In genomic region chr13:94813920-94814500, GRCh38 we compare ENCODE assay signal across 15 cellular contexts.
DNase-seq lines count a peak whose midpoint lies in the region; ATAC-seq and TF ChIP-seq lines count a peak whose summit lies in the region.
"Had no signal": no experiment of that assay in that cellular context is flagged by ENCODE, and none has a peak within 500 bp of the region (broad histone marks: within the 10 kb centered on the region; RNA-seq: fewer than 3 reads in every experiment).

No MANE protein-coding gene starts in this region.

- no peaks in the 10 kb centered on the region for H3K79me1 ChIP-seq in neuronal stem cell (ENCODE audit: low read depth, low read length)

- H2BK5ac ChIP-seq in neuronal stem cell (ENCODE audit: low read length): no peak overlapping the region

- H4K91ac ChIP-seq in neuronal stem cell (ENCODE audit: low read depth, low read length, poor library complexity): no peak overlapping the region

- no peak overlapping the region for H3K4me3 Mint-ChIP-seq in HFFc6
- H3K4me3 Mint-ChIP-seq: brain had no signal

- H3K9me3 ChIP-seq in neuronal stem cell (replicated peaks in 1 of 2; ENCODE audit: control insufficient read depth in 2 of 2, insufficient read depth in 1 of 2, low read depth in 1 of 2, low read length in 2 of 2) (peaks cover 0 to 1% of the 10 kb centered on the region in 2 donors), PC-9 (ENCODE audit: insufficient read depth, low read depth) (no peaks in the 10 kb centered on the region)
- H3K9me3 ChIP-seq: sigmoid colon, tibial nerve had no signal

- WGBS in neuronal stem cell (ENCODE audit: extremely low coverage in 2 of 2, insufficient read length in 2 of 2, insufficient replicate concordance in 1 of 2), 2 donors: no CpG with 5 or more reads among the region's 4 CpGs

- H3K4me1 ChIP-seq in neuronal stem cell (ENCODE audit: control insufficient read depth in 2 of 2, insufficient read depth in 1 of 2, low read depth in 1 of 2, low read length in 2 of 2) (peaks cover 2 to 4% of the 10 kb centered on the region in 2 donors), PC-9 (replicated peaks; ENCODE audit: insufficient read depth) (no peaks in the 10 kb centered on the region)
- H3K4me1 ChIP-seq: sigmoid colon, tibial nerve had no signal

- H3K79me2 ChIP-seq in PC-9 (ENCODE audit: low read depth): no peaks in the 10 kb centered on the region

- H3K14ac ChIP-seq in neuronal stem cell (ENCODE audit: low read length): no peak overlapping the region

- H3K27ac Mint-ChIP-seq in HFFc6: no peak overlapping the region
- H3K27ac Mint-ChIP-seq: brain had no signal

- POLR2A ChIA-PET in PC-9 (lab: Charles Lee; ENCODE audit: unreplicated experiment): no interaction called here

- peaks cover 2% of the 10 kb centered on the region for H3K27me3 Mint-ChIP-seq in HFFc6 (ENCODE audit: insufficient read depth)

- H3K4me1 Mint-ChIP-seq in HFFc6 (ENCODE audit: low read depth): no peaks in the 10 kb centered on the region
- H3K4me1 Mint-ChIP-seq: brain had no signal

- H3K4me3 ChIP-seq in neuronal stem cell (ENCODE audit: low read length in 2 of 2) (no peak overlapping the region), PC-9 (no peak overlapping the region)
- H3K4me3 ChIP-seq: sigmoid colon, tibial nerve had no signal

- no peak overlapping the region for H3K9ac ChIP-seq in neuronal stem cell (ENCODE audit: low read depth, low read length, poor library complexity)

- no peak overlapping the region for H4K8ac ChIP-seq in neuronal stem cell (ENCODE audit: low read depth, low read length)

- no peaks in the 10 kb centered on the region for H4K20me1 ChIP-seq in PC-9 (ENCODE audit: insufficient read depth)

- H2AFZ ChIP-seq in neuronal stem cell (ENCODE audit: low read length) (peak overlapping the region; percentile 12), PC-9 (no peak overlapping the region)

- H2AK5ac ChIP-seq in neuronal stem cell (ENCODE audit: low read depth, low read length): no peak overlapping the region

- H3K36me3 ChIP-seq in neuronal stem cell (replicated peaks in 1 of 2; ENCODE audit: control insufficient read depth in 2 of 2, insufficient read depth in 2 of 2, low read length in 2 of 2) (no peaks in the 10 kb centered on the region), PC-9 (ENCODE audit: low read depth) (no peaks in the 10 kb centered on the region)
- H3K36me3 ChIP-seq: sigmoid colon, tibial nerve had no signal

- no peaks in the 10 kb centered on the region for H3K36me3 Mint-ChIP-seq in HFFc6 (ENCODE audit: low read depth)
- H3K36me3 Mint-ChIP-seq: brain had no signal

- ATAC-seq in HG02571 (IDR thresholded peaks at IDR 0.05; ENCODE audit: unreplicated experiment) (peak; percentile 93), HG03354 (IDR thresholded peaks at IDR 0.05; ENCODE audit: poor library complexity, severe bottlenecking, unreplicated experiment) (peak; percentile 95)
- ATAC-seq: HepG2 had no signal

- no peak overlapping the region for H2BK12ac ChIP-seq in neuronal stem cell (ENCODE audit: low read length)

- intact Hi-C loops in PC-9 (cut with micrococcal nuclease; ENCODE audit: unreplicated experiment): no loop called here

- CTCF ChIA-PET in PC-9 (lab: Charles Lee): no interaction called here

- no peaks in the 10 kb centered on the region for H3K27me3 ChIP-seq in neuronal stem cell (ENCODE audit: control insufficient read depth in 3 of 3, insufficient read depth in 3 of 3, low read depth in 1 of 3, low read length in 3 of 3)
- H3K27me3 ChIP-seq in PC-9 (ENCODE audit: insufficient read depth, low read depth): peaks cover 54% of the 10 kb centered on the region
- H3K27me3 ChIP-seq: sigmoid colon, tibial nerve had no signal

- no peak overlapping the region for H3K23ac ChIP-seq in neuronal stem cell (ENCODE audit: low read depth, low read length, poor library complexity)

- DNase-seq in DMS53 (lab: John Stamatoyannopoulos, UW) (peak; percentile 46), DMS53 treated with DMSO at 0.1 percent for 48 hours (lab: John Stamatoyannopoulos, UW; ENCODE audit: unreplicated experiment) (no peak), neuronal stem cell (ENCODE audit: low spot score) (no peak), PC-9 (no peak), HFFc6 (no peak), NCI-H2196 (lab: John Stamatoyannopoulos, UW; ENCODE audit: unreplicated experiment) (no peak)
- DNase-seq: 8988T, DND-41, NCI-H1930, sigmoid colon had no signal

- no TSS peak for BruUV-seq in PC-9 (replicated peaks; lab: Mats Ljungman, UMichigan)

- no peaks in the 10 kb centered on the region for H3F3A ChIP-seq in PC-9 (ENCODE audit: insufficient read depth, low read depth)

- no peaks in the 10 kb centered on the region for H3K9me3 Mint-ChIP-seq in HFFc6

- TF ChIP-seq CTCF in PC-9 (conservative IDR thresholded peaks at IDR 0.05) (no peak), HFFc6 (IDR thresholded peaks at IDR 0.05) (no peak)

- H3K18ac ChIP-seq in neuronal stem cell (ENCODE audit: low read length): no peak overlapping the region

- H3K4me2 ChIP-seq in neuronal stem cell (ENCODE audit: insufficient read depth, low read length, poor library complexity, severe bottlenecking): no peak overlapping the region
- H3K4me2 ChIP-seq in PC-9: no peak overlapping the region

- H2BK15ac ChIP-seq in neuronal stem cell (ENCODE audit: low read length): no peak overlapping the region

- H3K27ac ChIP-seq in neuronal stem cell (replicated peaks; ENCODE audit: low read length): no peak overlapping the region
- H3K27ac ChIP-seq in PC-9: no peak overlapping the region
- H3K27ac ChIP-seq: sigmoid colon, tibial nerve had no signal

- no peak overlapping the region for H2BK120ac ChIP-seq in neuronal stem cell (ENCODE audit: low read depth, low read length)

- H3K9me2 ChIP-seq in PC-9 (ENCODE audit: insufficient read depth): no peaks in the 10 kb centered on the region

- no peak overlapping the region for H3K4ac ChIP-seq in neuronal stem cell (ENCODE audit: low read length)
